18 cellular contexts compared by ENCODE assay signal in the genomic region with DNA sequence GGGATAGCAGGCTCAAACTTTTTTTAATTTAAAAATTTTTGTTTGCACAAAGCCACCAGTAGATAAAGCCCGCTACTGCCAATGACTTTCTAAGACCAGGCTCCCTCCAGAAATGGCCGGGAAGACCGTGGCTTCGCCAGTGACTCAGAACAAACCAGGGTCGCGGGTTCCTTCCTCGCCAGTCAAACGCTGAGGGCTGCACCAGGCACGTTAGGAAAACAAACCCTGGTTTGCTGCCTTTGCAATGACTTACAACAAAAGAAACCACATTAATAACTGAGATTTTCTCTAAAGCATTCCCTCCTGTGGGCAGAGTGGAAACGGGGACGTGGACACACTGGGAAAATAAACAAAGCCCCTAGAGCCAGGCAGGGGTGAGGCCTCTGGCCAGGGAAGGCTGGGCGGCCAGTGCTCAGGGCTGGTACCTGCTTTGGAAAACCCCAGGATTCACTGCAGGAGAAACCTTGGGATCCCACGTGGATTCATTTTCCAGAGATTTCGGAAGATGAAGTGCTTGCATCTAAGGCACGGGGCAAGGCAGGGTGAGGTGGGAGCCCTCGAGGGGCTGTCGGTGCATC. TPM values are rescaled to one million over a fixed set of nuclear protein-coding genes. Genes with fewer than 3 reads are reported as not detected.
DNase-seq lines count a peak whose midpoint lies in the region; ATAC-seq, FAIRE-seq and TF ChIP-seq lines count a peak whose summit lies in the region.
"Had no signal": no experiment of that assay in that cellular context is flagged by ENCODE, and none has a peak within 500 bp of the region (broad histone marks: within the 10 kb centered on the region; RNA-seq: fewer than 3 reads in every experiment).

No MANE protein-coding gene starts in this region.

- CTCF ChIA-PET in endothelial cell of umbilical vein (lab: Charles Lee): no interaction called here

- no peak overlapping the region for H3K4me3 ChIP-seq in endothelial cell of umbilical vein (replicated peaks in 1 of 3; ENCODE audit: insufficient read depth in 1 of 3, low read depth in 1 of 3, low read length in 3 of 3)
- H3K4me3 ChIP-seq: colonic mucosa had no signal

- H3K4me2 ChIP-seq in endothelial cell of umbilical vein (ENCODE audit: insufficient read depth, low read length): no peak overlapping the region

- H2AFZ ChIP-seq in endothelial cell of umbilical vein (ENCODE audit: low read depth, low read length): no peak overlapping the region

- TF ChIP-seq POLR2A in endothelial cell of umbilical vein (IDR thresholded peaks at IDR 0.05; ENCODE audit: low read depth, low read length): no peak

- H3K36me3 ChIP-seq in endothelial cell of umbilical vein (ENCODE audit: control insufficient read depth in 2 of 2, extremely low read depth in 1 of 2, insufficient read depth in 2 of 2, low read length in 2 of 2): no peaks in the 10 kb centered on the region
- H3K36me3 ChIP-seq: colonic mucosa had no signal

- no peak overlapping the region for H3K9ac ChIP-seq in endothelial cell of umbilical vein (replicated peaks; ENCODE audit: extremely low read depth, insufficient read depth, low read length)

- no peak overlapping the region for H3K27ac ChIP-seq in endothelial cell of umbilical vein (ENCODE audit: insufficient read depth, low read depth, low read length)
- H3K27ac ChIP-seq: colonic mucosa had no signal

- POLR2A ChIA-PET in endothelial cell of umbilical vein (lab: Charles Lee): no interaction called here

- H3K79me2 ChIP-seq in endothelial cell of umbilical vein (ENCODE audit: control insufficient read depth, insufficient read depth, low read length): no peaks in the 10 kb centered on the region

- H3K4me1 ChIP-seq in endothelial cell of umbilical vein (ENCODE audit: control insufficient read depth, extremely low read depth, insufficient read depth, low read length): no peaks in the 10 kb centered on the region

- no TSS peak for BruUV-seq in endothelial cell of umbilical vein (replicated peaks; lab: Mats Ljungman, UMichigan)

- intact Hi-C loops in endothelial cell of umbilical vein (cut with micrococcal nuclease): no loop called here
- intact Hi-C loops in posterior vena cava (cut with DNase I): loop anchor here in 1 of 2 donors (10.0 kb wide), 1 partner anchor 46 kb away; no protein-coding TSS in a partner anchor

- no peaks in the 10 kb centered on the region for H4K20me1 ChIP-seq in endothelial cell of umbilical vein (replicated peaks; ENCODE audit: control insufficient read depth, extremely low read depth, insufficient read depth, low read length)

- no peaks in the 10 kb centered on the region for H3K9me3 ChIP-seq in endothelial cell of umbilical vein (replicated peaks; ENCODE audit: control insufficient read depth, insufficient read depth, low read length)
- H3K9me3 ChIP-seq: colonic mucosa had no signal

- TF ChIP-seq CTCF in endothelial cell of umbilical vein (IDR thresholded peaks at IDR 0.05; ENCODE audit: extremely low read depth in 1 of 2, insufficient read depth in 1 of 2, low read depth in 1 of 2, low read length in 2 of 2): no peak

- H3K27me3 ChIP-seq in endothelial cell of umbilical vein (ENCODE audit: control insufficient read depth in 2 of 2, insufficient read depth in 2 of 2, low read length in 2 of 2): peaks cover 4 to 11% of the 10 kb centered on the region in 2 experiments

- DNase-seq in EH (ENCODE audit: low read depth): peak; percentile 94
- peak; percentile 23 for DNase-seq in RPMI7951 (ENCODE audit: low read depth)
- DNase-seq in endothelial cell of umbilical vein (ENCODE audit: low read depth, low spot score): peak; percentile 16
- DNase-seq in renal cortical epithelial cell (ENCODE audit: low read depth): peak; percentile 73
- no peak for DNase-seq in NCI-H1048 (lab: John Stamatoyannopoulos, UW)
- DNase-seq in SW 1271 (lab: John Stamatoyannopoulos, UW): no peak
- no peak for DNase-seq in posterior vena cava (ENCODE audit: low spot score)
- DNase-seq: activated CD8-positive, alpha-beta memory T cell treated with anti-CD3 and anti-CD28 coated beads for 24 hours; activated naive CD4-positive, alpha-beta T cell treated with Interleukin-2 at 50 U/mL for 16 hours; CD4-positive, alpha-beta memory T cell; colonic mucosa; KBM-7; NCI-H1694 treated with DMSO at 0.1 percent for 48 hours; NCI-H69; stimulated activated naive CD8-positive, alpha-beta T cell treated with anti-CD3 and anti-CD28 coated beads, Interleukin-15, Interleukin-2, amounts not matched to agents 100 U/mL and 50 U/mL, for 24 hours had no signal

- no peak for ATAC-seq in HG03457 (IDR thresholded peaks at IDR 0.05; ENCODE audit: unreplicated experiment)
- ATAC-seq: stimulated activated naive CD8-positive, alpha-beta T cell treated with anti-CD3 and anti-CD28 coated beads, Interleukin-15, Interleukin-2, amounts not matched to agents 100 U/mL and 50 U/mL, for 24 hours had no signal

- dilution Hi-C loops in endothelial cell of umbilical vein (cut with MboI; ENCODE audit: extremely low pct_ligation_motif_present, low sequenced_read_pairs): no loop called here

- no peaks in the 10 kb centered on the region for H3K9me1 ChIP-seq in endothelial cell of umbilical vein (replicated peaks; ENCODE audit: control insufficient read depth, extremely low read depth, insufficient read depth, low read length)

- peak; percentile 80 for FAIRE-seq in endothelial cell of umbilical vein (lab: Jason Lieb, UNC)
- FAIRE-seq: frontal cortex, keratinocyte had no signal

TF ChIP-seq in endothelial cell of umbilical vein, 7 proteins besides CTCF, POLR2A, EP300 and RAD21 (continues in another document):
- TF ChIP-seq JUN (IDR thresholded peaks at IDR 0.05; ENCODE audit: borderline replicate concordance, insufficient read depth, insufficient read length, low read depth): no peak
- no peak for TF ChIP-seq GATA2 (IDR thresholded peaks at IDR 0.05; ENCODE audit: insufficient read depth, insufficient read length, low read depth, low read length)
- no peak for TF ChIP-seq EZH2 (IDR thresholded peaks at IDR 0.05; ENCODE audit: borderline replicate concordance, low read depth, low read length, severe bottlenecking)
- no peak for TF ChIP-seq POLR2AphosphoS5 (IDR thresholded peaks at IDR 0.05; ENCODE audit: insufficient read depth, low read depth, low read length)
- no peak for TF ChIP-seq FOS (IDR thresholded peaks at IDR 0.05; ENCODE audit: borderline replicate concordance, insufficient read depth, low read length)
- TF ChIP-seq MYC (IDR thresholded peaks at IDR 0.05; ENCODE audit: low read depth, low read length): no peak

RNA-seq across cellular contexts. Expression of a gene that starts 3.8 kb away (rescaled TPM):
- not detected in 2 replicates for total RNA-seq in RPMI7951 (2014; rRNA removed; shearing (Covaris generic))
- 0.32 and 0.77 TPM in 2 replicates for total RNA-seq in endothelial cell of umbilical vein
- polyA plus RNA-seq in endothelial cell of umbilical vein: 0.19 and 0.30 TPM in 2 replicates
- 0.06 and 0.08 TPM in 2 replicates for polyA plus RNA-seq in endothelial cell of umbilical vein (2011; cell fraction: cytosol; rRNA removed)
- not detected in 2 replicates for polyA plus RNA-seq in endothelial cell of umbilical vein (2011; cell fraction: nucleus; rRNA removed)
- 0.78 and 2.2 TPM in 2 replicates for polyA plus RNA-seq in endothelial cell of umbilical vein (2012)
- polyA minus RNA-seq in endothelial cell of umbilical vein: not detected in 2 replicates
- polyA minus RNA-seq in endothelial cell of umbilical vein (2011; cell fraction: cytosol; rRNA and poly(A)+ RNA removed): not detected
- not detected in 2 replicates for polyA minus RNA-seq in endothelial cell of umbilical vein (2011; cell fraction: nucleus; rRNA and poly(A)+ RNA removed)
- total RNA-seq in renal cortical epithelial cell: 0.45 TPM in 1 of 2 replicates, not detected in the other
- 10 to 100 TPM; 20.8 to 22.9 TPM for total RNA-seq in posterior vena cava
- total RNA-seq: CD4-positive, alpha-beta memory T cell; frontal cortex had no signal
- polyA plus RNA-seq: CD4-positive, alpha-beta memory T cell; keratinocyte had no signal

RNA-seq across cellular contexts. Expression of a gene that starts 27.3 kb away (rescaled TPM):
- 10.3 and 12.2 TPM in 2 replicates for total RNA-seq in RPMI7951 (2014; rRNA removed; shearing (Covaris generic))
- total RNA-seq in endothelial cell of umbilical vein (22.9 and 23.8 TPM in 2 replicates), renal cortical epithelial cell (17.4 and 21.9 TPM in 2 replicates), posterior vena cava (10 to 100 TPM; 14.1 to 16.9 TPM)
- polyA plus RNA-seq in endothelial cell of umbilical vein: 20.3 and 21.3 TPM in 2 replicates
- polyA plus RNA-seq in endothelial cell of umbilical vein (2011; cell fraction: cytosol; rRNA removed): 17.1 and 21.1 TPM in 2 replicates
- 25.6 and 26.2 TPM in 2 replicates for polyA plus RNA-seq in endothelial cell of umbilical vein (2011; cell fraction: nucleus; rRNA removed)
- polyA plus RNA-seq in endothelial cell of umbilical vein (2012): 14.9 and 17.5 TPM in 2 replicates
- polyA minus RNA-seq in endothelial cell of umbilical vein: 10.0 and 12.2 TPM in 2 replicates
- polyA minus RNA-seq in endothelial cell of umbilical vein (2011; cell fraction: cytosol; rRNA and poly(A)+ RNA removed): 11.4 TPM
- polyA minus RNA-seq in endothelial cell of umbilical vein (2011; cell fraction: nucleus; rRNA and poly(A)+ RNA removed): 7.1 and 8.8 TPM in 2 replicates

RNA-seq across cellular contexts. Expression of a gene that starts 43.3 kb away (rescaled TPM):
- total RNA-seq in RPMI7951 (2014; rRNA removed; shearing (Covaris generic)): 39.2 and 40.6 TPM in 2 replicates
- total RNA-seq in endothelial cell of umbilical vein (47.6 and 53.2 TPM in 2 replicates), renal cortical epithelial cell (22.2 and 38.2 TPM in 2 replicates), posterior vena cava (10 to 100 TPM; 22.7 to 25.6 TPM)
- 51.1 and 58.3 TPM in 2 replicates for polyA plus RNA-seq in endothelial cell of umbilical vein
- polyA plus RNA-seq in endothelial cell of umbilical vein (2011; cell fraction: cytosol; rRNA removed): 44.9 and 48.8 TPM in 2 replicates
- 28.6 and 32.3 TPM in 2 replicates for polyA plus RNA-seq in endothelial cell of umbilical vein (2011; cell fraction: nucleus; rRNA removed)
- 39.2 and 47.0 TPM in 2 replicates for polyA plus RNA-seq in endothelial cell of umbilical vein (2012)
- 15.9 and 22.1 TPM in 2 replicates for polyA minus RNA-seq in endothelial cell of umbilical vein
- 52.6 TPM for polyA minus RNA-seq in endothelial cell of umbilical vein (2011; cell fraction: cytosol; rRNA and poly(A)+ RNA removed)
- polyA minus RNA-seq in endothelial cell of umbilical vein (2011; cell fraction: nucleus; rRNA and poly(A)+ RNA removed): 12.2 and 14.1 TPM in 2 replicates

RNA-seq across cellular contexts. Expression of a gene that starts 48.3 kb away (rescaled TPM):
- total RNA-seq in RPMI7951 (2014; rRNA removed; shearing (Covaris generic)): not detected in 2 replicates
- not detected in 2 replicates for total RNA-seq in endothelial cell of umbilical vein
- polyA plus RNA-seq in endothelial cell of umbilical vein: 0.05 TPM in 1 of 2 replicates, not detected in the other
- not detected in 2 replicates for polyA plus RNA-seq in endothelial cell of umbilical vein (2011; cell fraction: cytosol; rRNA removed)
- not detected in 2 replicates for polyA plus RNA-seq in endothelial cell of umbilical vein (2011; cell fraction: nucleus; rRNA removed)
- polyA plus RNA-seq in endothelial cell of umbilical vein (2012): not detected in 2 replicates
- polyA minus RNA-seq in endothelial cell of umbilical vein: not detected in 2 replicates
- not detected for polyA minus RNA-seq in endothelial cell of umbilical vein (2011; cell fraction: cytosol; rRNA and poly(A)+ RNA removed)
- not detected in 2 replicates for polyA minus RNA-seq in endothelial cell of umbilical vein (2011; cell fraction: nucleus; rRNA and poly(A)+ RNA removed)
- total RNA-seq in renal cortical epithelial cell: 0.05 TPM in 1 of 2 replicates, not detected in the other
- not detected for total RNA-seq in posterior vena cava
- total RNA-seq: CD4-positive, alpha-beta memory T cell; colonic mucosa; frontal cortex had no signal
- polyA plus RNA-seq: CD4-positive, alpha-beta memory T cell; keratinocyte had no signal

Comparison
In these comparisons a context has a peak if more than half of its experiments do, and no peak if none do; other contexts are left out.
1. DNase-seq: peak in EH (single experiment), RPMI7951 (single experiment), endothelial cell of umbilical vein (single experiment) and renal cortical epithelial cell (single experiment); none in NCI-H1048 (single experiment), SW 1271 (0 of 2) and posterior vena cava (single experiment).
2. RNA of a gene that starts 3.8 kb away (total RNA-seq): 20.8 to 22.9 TPM in posterior vena cava; 0.32 to 0.77 TPM in endothelial cell of umbilical vein, 0.45 TPM in renal cortical epithelial cell and not detected in RPMI7951; every median in the first group is over 10 times any median in the second.